Comparison of ENCODE assay signal across 1 cellular context in the genomic region with DNA sequence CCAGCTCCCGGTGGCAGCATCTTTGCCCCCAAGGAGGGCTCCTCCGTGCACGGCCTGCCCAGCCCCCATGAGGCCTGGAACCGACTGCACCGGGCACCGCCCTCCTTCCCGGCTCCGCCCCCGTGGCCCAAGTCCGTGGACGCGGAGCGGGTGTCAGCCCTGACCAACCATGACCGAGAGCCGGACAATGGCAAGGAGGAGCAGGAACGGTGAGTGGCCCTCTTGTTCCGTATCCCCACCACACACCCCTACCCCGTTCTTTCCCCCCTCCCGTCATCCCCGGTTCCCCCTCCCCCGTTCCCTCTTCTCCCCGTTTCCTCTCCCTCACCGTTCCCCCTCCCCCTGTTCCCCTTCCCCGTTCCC.
TF ChIP-seq lines count a peak whose summit lies in the region.

No MANE protein-coding gene starts in this region.

TF ChIP-seq in K562, 482 proteins besides CTCF, POLR2A, EP300 and RAD21:
- TF ChIP-seq FOS (IDR thresholded peaks at IDR 0.05; ENCODE audit: extremely low read depth, insufficient read length) = no peak
- TF ChIP-seq, protein P1, sequence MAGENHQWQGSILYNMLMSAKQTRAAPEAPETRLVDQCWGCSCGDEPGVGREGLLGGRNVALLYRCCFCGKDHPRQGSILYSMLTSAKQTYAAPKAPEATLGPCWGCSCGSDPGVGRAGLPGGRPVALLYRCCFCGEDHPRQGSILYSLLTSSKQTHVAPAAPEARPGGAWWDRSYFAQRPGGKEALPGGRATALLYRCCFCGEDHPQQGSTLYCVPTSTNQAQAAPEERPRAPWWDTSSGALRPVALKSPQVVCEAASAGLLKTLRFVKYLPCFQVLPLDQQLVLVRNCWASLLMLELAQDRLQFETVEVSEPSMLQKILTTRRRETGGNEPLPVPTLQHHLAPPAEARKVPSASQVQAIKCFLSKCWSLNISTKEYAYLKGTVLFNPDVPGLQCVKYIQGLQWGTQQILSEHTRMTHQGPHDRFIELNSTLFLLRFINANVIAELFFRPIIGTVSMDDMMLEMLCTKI (IDR thresholded peaks at IDR 0.05; ENCODE audit: partially characterized antibody) = no peak
- TF ChIP-seq ZNF133 (CRISPR knock-in tag; IDR thresholded peaks at IDR 0.05) = no peak
- TF ChIP-seq POLR2G (IDR thresholded peaks at IDR 0.05; ENCODE audit: low read depth, low read length) = peak; percentile 50; the same call in 1 of the 2 replicates
